29 cellular contexts compared by ENCODE assay signal in genomic region chr22:24201681-24202590, GRCh38. TPM values are rescaled to one million over a fixed set of nuclear protein-coding genes. Genes with fewer than 3 reads are reported as not detected.
A peak's percentile ranks its signal among the peaks of the same experiment; 100 is the strongest.
DNase-seq lines count a peak whose midpoint lies in the region; ATAC-seq, FAIRE-seq and TF ChIP-seq lines count a peak whose summit lies in the region.
"Had no signal": no experiment of that assay in that cellular context is flagged by ENCODE, and none has a peak within 500 bp of the region (broad histone marks: within the 10 kb centered on the region; RNA-seq: fewer than 3 reads in every experiment).

No MANE protein-coding gene starts in this region.

- H3K27me3 ChIP-seq in right atrium auricular region = no peaks in the 10 kb centered on the region
- H3K27me3 ChIP-seq: ovary, tibial artery had no signal

- H3K36me3 ChIP-seq in kidney (ENCODE audit: control insufficient read depth in 1 of 2, insufficient read depth in 2 of 2, low read length in 2 of 2) (no peaks in the 10 kb centered on the region), right atrium auricular region (no peaks in the 10 kb centered on the region)
- H3K36me3 ChIP-seq: ovary, tibial artery had no signal

- no peak for TF ChIP-seq POLR2A in A549 (IDR thresholded peaks at IDR 0.05; ENCODE audit: low read length)

- intact Hi-C loops in kidney (cut with DNase I) = no loop called here

- H3K4me1 Mint-ChIP-seq in HFFc6 (ENCODE audit: low read depth) = peaks cover 73% of the 10 kb centered on the region

- H3K27ac ChIP-seq in A549 (peak overlapping the region; percentile 91 to 100), kidney (ENCODE audit: low read depth in 2 of 2, low read length in 2 of 2) (no peak overlapping the region), right atrium auricular region (no peak overlapping the region), coronary artery (no peak overlapping the region)
- H3K27ac ChIP-seq: ovary, tibial artery had no signal

- H3K4me2 ChIP-seq in A549 = peak overlapping the region; percentile 45; the same call in 2 of the 3 replicates

- CTCF ChIA-PET in A549 (lab: Yijun Ruan, JAX) = interaction anchor here (0.9 to 7.3 kb wide), 4 partner anchors 12 to 45 kb away, joined by 3 to 52 read pairs (median 4); no protein-coding TSS in a partner anchor

- no peaks in the 10 kb centered on the region for H3K9me3 Mint-ChIP-seq in HFFc6
- H3K9me3 Mint-ChIP-seq: activated T-cell treated with anti-CD3 and anti-CD28 coated beads, Interleukin-2, amount 50 U/mL, for 24 hours; effector memory CD8-positive, alpha-beta T cell; memory B cell; stimulated activated naive CD8-positive, alpha-beta T cell treated with anti-CD3 and anti-CD28 coated beads, Interleukin-15, Interleukin-2, amounts not matched to agents 100 ng/mL and 50 ng/mL, for 24 hours; T-cell had no signal

- FAIRE-seq in A549 (lab: Jason Lieb, UNC) = no peak
- FAIRE-seq in kidney (lab: Jason Lieb, UNC) = no peak
- FAIRE-seq: H54, TTC549 had no signal

- peaks cover 7% of the 10 kb centered on the region; the same call in 1 of the 2 replicates for H3K36me3 Mint-ChIP-seq in HFFc6 (ENCODE audit: low read depth)
- H3K36me3 Mint-ChIP-seq: memory B cell, T-cell had no signal

- WGBS in A549 (ENCODE audit: missing lambda C conversion rate) = 52% methylated on average over 23 of the region's 25 CpGs

- TF ChIP-seq CTCF in A549 (IDR thresholded peaks at IDR 0.05) = no peak
- TF ChIP-seq CTCF in HFFc6 (IDR thresholded peaks at IDR 0.05) = no peak
- TF ChIP-seq CTCF in kidney (IDR thresholded peaks at IDR 0.05; ENCODE audit: borderline replicate concordance, extremely low read depth, insufficient read depth) = no peak
- TF ChIP-seq CTCF in right atrium auricular region (IDR thresholded peaks at IDR 0.05) = no peak
- TF ChIP-seq CTCF in coronary artery (IDR thresholded peaks at IDR 0.05) = no peak

- POLR2A ChIA-PET in A549 (lab: Yijun Ruan, JAX) = no interaction called here

- DNase-seq in A549 (ENCODE audit: low read depth in 1 of 2, low spot score in 1 of 2) (peak in 1 of 2 experiments; percentile 60), HFFc6 (no peak), kidney (peak; percentile 18), right atrium auricular region (ENCODE audit: low spot score) (no peak), activated gamma-delta T cell treated with Interleukin-2 at 50 U/mL for 16 hours (no peak), coronary artery (ENCODE audit: low spot score) (no peak)
- DNase-seq: activated CD4-positive, alpha-beta T cell treated with anti-CD3 and anti-CD28 coated beads for 1 hour; activated CD8-positive, alpha-beta memory T cell treated with anti-CD3 and anti-CD28 coated beads for 24 hours; activated naive CD4-positive, alpha-beta T cell; activated T-cell treated with anti-CD3 and anti-CD28 coated beads, Interleukin-2, amount 50 U/mL, for 24 hours; anterior cingulate cortex; central memory CD4-positive, alpha-beta T cell; COR-L47; DND-41; effector memory CD8-positive, alpha-beta T cell; KBM-7; naive thymus-derived CD4-positive, alpha-beta T cell; ovary; right cardiac atrium; SHP77 treated with DMSO at 0.1 percent for 48 hours; T-cell; tibial artery had no signal

- H3K9me3 ChIP-seq in A549 (peaks cover 3% of the 10 kb centered on the region; the same call in 1 of the 3 replicates), kidney (ENCODE audit: control insufficient read depth in 1 of 2, low read length in 2 of 2) (no peaks in the 10 kb centered on the region), right atrium auricular region (peaks cover 0 to 6% of the 10 kb centered on the region in 2 donors)
- H3K9me3 ChIP-seq: ovary, tibial artery had no signal

- H3K9ac ChIP-seq in kidney (ENCODE audit: low read length in 2 of 2) = no peak overlapping the region

- peak in 1 of 2 experiments; percentile 45; a peak in 1 of 5 replicates for TF ChIP-seq EP300 in A549 (IDR thresholded peaks at IDR 0.05)

- H3K4me3 ChIP-seq in A549 (no peak overlapping the region), kidney (ENCODE audit: low read length in 2 of 2) (no peak overlapping the region), right atrium auricular region (no peak overlapping the region), coronary artery (no peak overlapping the region)
- H3K4me3 ChIP-seq: ovary, tibial artery had no signal

- ATAC-seq in A549 (peak; percentile 65; a peak in 4 of 6 replicates), SK-N-SH treated with all-trans-retinoic acid at 6 μM for 48 hours (peak; percentile 78), HG03196 (IDR thresholded peaks at IDR 0.05; ENCODE audit: unreplicated experiment) (no peak)
- ATAC-seq: effector memory CD8-positive, alpha-beta T cell; naive thymus-derived CD4-positive, alpha-beta T cell; right cardiac atrium; T-cell had no signal

- no peak overlapping the region for H3K4me3 Mint-ChIP-seq in HFFc6
- H3K4me3 Mint-ChIP-seq: activated T-cell treated with anti-CD3 and anti-CD28 coated beads, Interleukin-2, amount 50 U/mL, for 24 hours; effector memory CD8-positive, alpha-beta T cell; memory B cell; naive thymus-derived CD4-positive, alpha-beta T cell; stimulated activated naive CD8-positive, alpha-beta T cell treated with anti-CD3 and anti-CD28 coated beads, Interleukin-15, Interleukin-2, amounts not matched to agents 100 ng/mL and 50 ng/mL, for 24 hours; T-cell had no signal

- H3K4me1 ChIP-seq in A549 (peaks cover 79% of the 10 kb centered on the region), kidney (ENCODE audit: control insufficient read depth in 1 of 2, insufficient read depth in 1 of 2, low read depth in 1 of 2, low read length in 2 of 2) (no peaks in the 10 kb centered on the region), right atrium auricular region (peaks cover 0 to 16% of the 10 kb centered on the region in 2 donors)

- H3K27ac Mint-ChIP-seq in HFFc6 = peak overlapping the region; percentile 71
- H3K27ac Mint-ChIP-seq: activated T-cell treated with anti-CD3 and anti-CD28 coated beads, Interleukin-2, amount 50 U/mL, for 24 hours; effector memory CD8-positive, alpha-beta T cell; memory B cell; stimulated activated naive CD8-positive, alpha-beta T cell treated with anti-CD3 and anti-CD28 coated beads, Interleukin-15, Interleukin-2, amounts not matched to agents 100 ng/mL and 50 ng/mL, for 24 hours; T-cell had no signal

- peaks cover 4% of the 10 kb centered on the region for H3K27me3 Mint-ChIP-seq in HFFc6 (ENCODE audit: insufficient read depth)
- H3K27me3 Mint-ChIP-seq: activated T-cell treated with anti-CD3 and anti-CD28 coated beads, Interleukin-2, amount 50 U/mL, for 24 hours; naive thymus-derived CD4-positive, alpha-beta T cell; stimulated activated naive CD8-positive, alpha-beta T cell treated with anti-CD3 and anti-CD28 coated beads, Interleukin-15, Interleukin-2, amounts not matched to agents 100 ng/mL and 50 ng/mL, for 24 hours; T-cell had no signal

- TF ChIP-seq RAD21 in A549 (conservative IDR thresholded peaks at IDR 0.05 in 1 of 2, IDR thresholded peaks at IDR 0.05 in 1 of 2) = no peak

TF ChIP-seq in A549, 52 proteins besides CTCF, POLR2A, EP300 and RAD21 (continues in another document):
- TF ChIP-seq GATA3 (IDR thresholded peaks at IDR 0.05; ENCODE audit: borderline replicate concordance) = peak; percentile 31; the same call in 1 of the 2 replicates
- TF ChIP-seq SREBF2 (IDR thresholded peaks at IDR 0.05) = peak; percentile 24; the same call in 1 of the 2 replicates
- no peak for TF ChIP-seq FOSL2 (IDR thresholded peaks at IDR 0.05)
- peak; percentile 69 for TF ChIP-seq FOSL2 (CRISPR knock-in tag; IDR thresholded peaks at IDR 0.05)
- TF ChIP-seq, protein P1, sequence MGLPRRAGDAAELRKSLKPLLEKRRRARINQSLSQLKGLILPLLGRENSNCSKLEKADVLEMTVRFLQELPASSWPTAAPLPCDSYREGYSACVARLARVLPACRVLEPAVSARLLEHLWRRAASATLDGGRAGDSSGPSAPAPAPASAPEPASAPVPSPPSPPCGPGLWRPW (IDR thresholded peaks at IDR 0.05) = no peak
- TF ChIP-seq MAX (IDR thresholded peaks at IDR 0.05) = peak; percentile 26; the same call in 1 of the 2 replicates

TF ChIP-seq in SK-N-SH treated with all-trans-retinoic acid at 6 μM for 48 hours, 23 proteins besides CTCF, POLR2A, EP300 and RAD21:
- TF ChIP-seq ZNF70 (CRISPR knock-in tag; IDR thresholded peaks at IDR 0.05) (no peak), ZC3H10 (CRISPR knock-in tag; IDR thresholded peaks at IDR 0.05) (no peak), OSR1 (CRISPR knock-in tag; IDR thresholded peaks at IDR 0.05) (no peak), ZNF8 (CRISPR knock-in tag; IDR thresholded peaks at IDR 0.05) (no peak)

RNA-seq across cellular contexts. Expression of gene SUSD2, which starts 20.6 kb away (rescaled TPM):
- 12.4 and 12.7 TPM in 2 replicates for polyA plus RNA-seq in A549 (2011; rRNA removed)
- polyA plus RNA-seq in A549 (2012; cell fraction: cytosol; rRNA removed) = 12.0 and 14.3 TPM in 2 replicates
- 49.1 and 70.7 TPM in 2 replicates for polyA plus RNA-seq in A549 (2012; cell fraction: nucleus; rRNA removed)
- polyA plus RNA-seq in A549 (2017; fragmentation: RNase III; extraction: RNeasy Plus Mini Kit Qiagen cat#74134 plus additional on column Dnase treatment) = 51.4 to 60.9 TPM (median 51.9 TPM) in 3 replicates
- 9.4 and 12.1 TPM in 2 replicates for polyA minus RNA-seq in A549 (2011; rRNA and poly(A)+ RNA removed)
- under 1 TPM; 0.11 to 0.24 (median 0.19) TPM for total RNA-seq in HFFc6 (2021; fragmentation: NEBNext Ultra II Directional; extraction: Animal tissue kit (Norgen Biotek cat#: 25700))
- 14.8 TPM for total RNA-seq in kidney
- polyA plus RNA-seq in kidney (ENCODE audit: insufficient read depth, low read depth, low replicate concordance) = 25.2 TPM
- total RNA-seq in right atrium auricular region = 1 to 10 TPM; 4.9 to 9.5 TPM

RNA-seq across cellular contexts. Expression of gene GGT5, which starts 42.9 kb away (rescaled TPM):
- polyA plus RNA-seq in A549 (2011; rRNA removed) = 2.3 and 3.1 TPM in 2 replicates
- 0.90 and 1.2 TPM in 2 replicates for polyA plus RNA-seq in A549 (2012; cell fraction: cytosol; rRNA removed)
- polyA plus RNA-seq in A549 (2012; cell fraction: nucleus; rRNA removed) = 8.8 and 9.9 TPM in 2 replicates
- 2.2 to 3.3 TPM (median 2.5 TPM) in 3 replicates for polyA plus RNA-seq in A549 (2017; fragmentation: RNase III; extraction: RNeasy Plus Mini Kit Qiagen cat#74134 plus additional on column Dnase treatment)
- polyA minus RNA-seq in A549 (2011; rRNA and poly(A)+ RNA removed) = 1.9 and 4.9 TPM in 2 replicates
- under 1 TPM; 0.17 to 0.61 (median 0.27) TPM for total RNA-seq in HFFc6 (2021; fragmentation: NEBNext Ultra II Directional; extraction: Animal tissue kit (Norgen Biotek cat#: 25700))
- total RNA-seq in kidney = 103 TPM
- polyA plus RNA-seq in kidney (ENCODE audit: insufficient read depth, low read depth, low replicate concordance) = 63.2 TPM
- 10 to 100 TPM; 36.2 to 58.7 TPM for total RNA-seq in right atrium auricular region
- total RNA-seq: A673 had no signal
- polyA plus RNA-seq: naive thymus-derived CD4-positive, alpha-beta T cell had no signal

Comparison
In these comparisons a context has a peak if more than half of its experiments do, and no peak if none do; other contexts are left out.
1. H3K27ac ChIP-seq: peak in A549 (2 of 2); none in kidney (0 of 2), right atrium auricular region (0 of 2) and coronary artery (0 of 2).
2. RNA of gene SUSD2, which starts 20.6 kb away (total RNA-seq): 14.8 TPM in kidney (single experiment) and 4.9 to 9.5 TPM in right atrium auricular region; 0.11 to 0.24 TPM in HFFc6; every median in the first group is over 4 times any median in the second.
3. RNA of gene GGT5, which starts 42.9 kb away (total RNA-seq): 103 TPM in kidney (single experiment) and 36.2 to 58.7 TPM in right atrium auricular region; 0.17 to 0.61 TPM in HFFc6; every median in the first group is over 10 times any median in the second.